ENCODE assay signal across 8 cellular contexts in genomic region chr6:27752038-27752885, GRCh38.
DNase-seq lines count a peak whose midpoint lies in the region; ATAC-seq and TF ChIP-seq lines count a peak whose summit lies in the region.

No MANE protein-coding gene starts in this region.

- WGBS in lung, 2 donors = 14% methylated on average over 24 of the region's 24 CpGs

- peak; percentile 74 for TF ChIP-seq CTCF in lung (IDR thresholded peaks at IDR 0.05; ENCODE audit: control extremely low read depth, extremely low read depth)

- peak; percentile 39 for ATAC-seq in GM18858 (IDR thresholded peaks at IDR 0.05; ENCODE audit: unreplicated experiment)
- ATAC-seq in HG03571 (IDR thresholded peaks at IDR 0.05; ENCODE audit: unreplicated experiment) = peak; percentile 8
- peak; percentile 89 for ATAC-seq in lung (ENCODE audit: insufficient read depth, low FRiP score)

- peak overlapping the region; percentile 76 for H3K4me3 ChIP-seq in lung

- H3K36me3 ChIP-seq in lung (ENCODE audit: control insufficient read depth in 2 of 2, insufficient read depth in 2 of 2, low read length in 2 of 2) = no peaks in the 10 kb centered on the region

- H3K9me3 ChIP-seq in lung (ENCODE audit: control insufficient read depth in 2 of 2, insufficient read depth in 1 of 2, low read length in 1 of 2) = peaks cover 0 to 1% of the 10 kb centered on the region in 2 donors

- DNase-seq in AG08395 (ENCODE audit: low spot score) (peak; percentile 65), NCI-H524 treated with DMSO at 0.1 percent for 48 hours (lab: John Stamatoyannopoulos, UW) (peak; percentile 55), lung (ENCODE audit: low spot score) (peak; percentile 46)
- DNase-seq in activated CD4-positive, alpha-beta T cell treated with anti-CD3 and anti-CD28 coated beads for 48 hours = peak; percentile 47
- peak; percentile 11 for DNase-seq in effector CD8-positive, alpha-beta T cell (lab: John Stamatoyannopoulos, UW)
- peak in 2 of 3 donors; percentile 9 to 23 for DNase-seq in stimulated activated CD4-positive, alpha-beta T cell treated with anti-CD3 and anti-CD28 coated beads, TNF-alpha, amount 100 ng/mL, for 48 hours (ENCODE audit: low read depth in 3 of 3)

- no peaks in the 10 kb centered on the region for H3K4me1 ChIP-seq in lung (ENCODE audit: control insufficient read depth in 2 of 2, insufficient read depth in 2 of 2, low read length in 2 of 2)

- H3K27ac ChIP-seq in lung (ENCODE audit: low read depth in 1 of 2, low read length in 1 of 2) = peak overlapping the region in 1 of 2 donors; percentile 68

- H3K27me3 ChIP-seq in lung (ENCODE audit: control insufficient read depth, insufficient read depth) = no peaks in the 10 kb centered on the region

Comparison
In these comparisons a context has a peak if more than half of its experiments do, and no peak if none do; other contexts are left out.
1. DNase-seq: peak in every context shown above with its lines; median percentile 65 in AG08395; 55 in NCI-H524 treated with DMSO at 0.1 percent for 48 hours; 47 in activated CD4-positive, alpha-beta T cell treated with anti-CD3 and anti-CD28 coated beads for 48 hours; 46 in lung; 16 in stimulated activated CD4-positive, alpha-beta T cell treated with anti-CD3 and anti-CD28 coated beads, TNF-alpha, amount 100 ng/mL, for 48 hours; 11 in effector CD8-positive, alpha-beta T cell.
2. ATAC-seq: peak in every context shown above with its lines; median percentile 89 in lung; 39 in GM18858; 8 in HG03571.